ENCODE assay signal across 1 cellular context in the genomic region with DNA sequence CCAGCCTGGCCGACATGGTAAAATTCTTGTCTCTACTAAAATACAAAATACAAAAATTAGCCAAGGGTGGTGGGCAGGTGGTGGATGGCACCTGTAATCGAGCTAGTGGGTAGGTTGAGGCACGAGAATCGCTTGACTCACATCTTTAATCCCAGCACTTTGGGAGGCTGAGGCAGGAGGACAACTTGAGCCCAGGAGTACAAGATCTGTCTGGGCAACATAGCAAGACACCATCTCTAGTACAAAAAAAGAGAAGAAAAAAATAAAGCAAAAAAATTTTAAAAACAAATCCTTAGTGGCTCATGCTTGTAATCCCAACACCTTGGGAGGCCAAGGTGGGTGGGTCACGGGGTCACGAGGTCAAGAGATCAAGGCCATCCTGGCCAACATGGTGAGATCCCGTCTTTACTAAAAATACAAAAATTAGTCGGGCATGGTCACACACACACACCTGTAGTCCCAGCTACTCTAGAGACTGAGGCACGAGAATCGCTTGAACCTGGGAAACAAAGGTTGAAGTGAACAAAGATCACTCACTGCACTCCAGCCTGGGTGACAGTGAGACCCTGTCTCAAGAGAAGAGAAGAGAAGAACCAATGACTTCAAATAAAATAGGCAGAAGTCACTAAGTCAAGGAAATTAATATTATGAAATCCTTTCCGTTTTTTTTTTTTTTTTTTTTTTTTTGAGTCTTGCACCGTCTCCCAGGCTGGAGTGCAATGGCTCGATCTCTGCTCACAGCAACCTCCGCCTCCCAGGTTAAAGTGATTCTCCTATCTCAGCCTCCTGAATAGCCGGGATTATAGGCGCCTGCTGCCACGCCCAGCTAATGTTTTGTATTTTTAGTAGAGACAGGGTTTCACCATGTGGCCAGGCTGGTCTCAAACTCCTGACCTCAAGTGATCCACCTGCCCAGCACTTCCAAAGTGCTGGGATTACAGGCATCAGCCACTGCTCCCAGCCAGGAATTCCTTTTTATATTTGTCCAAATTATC.
TF ChIP-seq lines count a peak whose summit lies in the region.

No MANE protein-coding gene starts in this region.

TF ChIP-seq in GM23338, 12 proteins besides CTCF, POLR2A, EP300 and RAD21:
- TF ChIP-seq POLR2AphosphoS5 (IDR thresholded peaks at IDR 0.05; ENCODE audit: low read depth) (no peak), NANOG (IDR thresholded peaks at IDR 0.05; ENCODE audit: borderline replicate concordance) (no peak), CREB1 (CRISPR knock-in tag; IDR thresholded peaks at IDR 0.05; ENCODE audit: low read depth) (no peak)
TF ChIP-seq in GM23338: peak in this region for 0.
